ENCODE assay signal across 25 cellular contexts in genomic region chr10:104103956-104104355, GRCh38. TPM values are rescaled to one million over a fixed set of nuclear protein-coding genes. Genes with fewer than 3 reads are reported as not detected.
"Had no signal": no experiment of that assay in that cellular context is flagged by ENCODE, and none has a peak within 500 bp of the region (broad histone marks: within the 10 kb centered on the region; RNA-seq: fewer than 3 reads in every experiment).

No MANE protein-coding gene starts in this region.

- H3K9me3 ChIP-seq: heart right ventricle, neutrophil, ovary, prostate gland, thoracic aorta, vagina had no signal

- H3K36me3 Mint-ChIP-seq: activated CD4-positive, alpha-beta memory T cell treated with anti-CD3 and anti-CD28 coated beads for 36 hours; brain; memory B cell; type B pancreatic cell had no signal

- H3K27me3 Mint-ChIP-seq: dendritic cell treated with granulocyte-macrophage colony-stimulating factor and Interleukin-4, amounts not matched to agents 40 ng/mL and 50 ng/mL, for 4 days had no signal

- H3K4me1 Mint-ChIP-seq: brain, memory B cell, nephron had no signal

- H3K4me3 ChIP-seq: heart right ventricle, ovary, prostate gland, thoracic aorta, vagina had no signal

- H3K9me3 Mint-ChIP-seq: activated CD4-positive, alpha-beta memory T cell treated with anti-CD3 and anti-CD28 coated beads for 36 hours; brain; dendritic cell treated with granulocyte-macrophage colony-stimulating factor and Interleukin-4, amounts not matched to agents 40 ng/mL and 50 ng/mL, for 4 days; memory B cell; nephron; type B pancreatic cell had no signal

- H3K4me1 ChIP-seq: heart right ventricle, prostate gland, vagina had no signal

- H3K36me3 ChIP-seq: heart right ventricle, neutrophil, ovary, prostate gland, thoracic aorta, vagina had no signal

- H3K4me3 Mint-ChIP-seq: activated CD4-positive, alpha-beta memory T cell treated with anti-CD3 and anti-CD28 coated beads for 36 hours; brain; dendritic cell treated with granulocyte-macrophage colony-stimulating factor and Interleukin-4, amounts not matched to agents 40 ng/mL and 50 ng/mL, for 4 days; memory B cell; nephron; type B pancreatic cell had no signal

- H3K27ac ChIP-seq: heart right ventricle, neutrophil, ovary, prostate gland, thoracic aorta, vagina had no signal

- H3K27me3 ChIP-seq: heart right ventricle, neutrophil, ovary, vagina had no signal

- H3K27ac Mint-ChIP-seq: activated CD4-positive, alpha-beta memory T cell treated with anti-CD3 and anti-CD28 coated beads for 36 hours; brain; dendritic cell treated with granulocyte-macrophage colony-stimulating factor and Interleukin-4, amounts not matched to agents 40 ng/mL and 50 ng/mL, for 4 days; memory B cell; nephron; type B pancreatic cell had no signal

- DNase-seq: activated CD4-positive, alpha-beta memory T cell treated with anti-CD3 and anti-CD28 coated beads for 36 hours; activated CD4-positive, alpha-beta T cell treated with anti-CD3 and anti-CD28 coated beads for 48 hours; activated CD4-positive, CD25-positive, alpha-beta regulatory T cell; activated gamma-delta T cell; activated naive CD4-positive, alpha-beta T cell treated with anti-CD3 and anti-CD28 coated beads, Interleukin-2, amount 50 U/mL, for 16 hours; activated T-cell treated with anti-CD3 and anti-CD28 coated beads for 4 hours; aorta; caudate nucleus; effector CD8-positive, alpha-beta T cell; erythroblast; foreskin fibroblast; heart right ventricle; left colon; ovary; stimulated activated CD4-positive, alpha-beta T cell treated with anti-CD3 and anti-CD28 coated beads, Interleukin-4, amount 100 ng/mL, for 1 hour; stimulated activated naive CD4-positive, alpha-beta T cell had no signal

- ATAC-seq: heart right ventricle, left colon had no signal

RNA-seq across cellular contexts. Expression of gene COL17A1, which starts 18.3 kb away (rescaled TPM):
- total RNA-seq: activated CD4-positive, alpha-beta memory T cell treated with anti-CD3 and anti-CD28 coated beads for 36 hours had no signal
